In genomic region chr2:128468186-128468585, GRCh38 we compare ENCODE assay signal across 10 cellular contexts.
"Had no signal": no experiment of that assay in that cellular context is flagged by ENCODE, and none has a peak within 500 bp of the region (broad histone marks: within the 10 kb centered on the region; RNA-seq: fewer than 3 reads in every experiment).

No MANE protein-coding gene starts in this region.

- H3K4me3 Mint-ChIP-seq: activated T-helper 1 cell treated with anti-CD3 and anti-CD28 coated beads, Interleukin-12 subunit alpha, Interleukin-12 subunit beta, Interleukin-2, Interleukin-4 antibody, amounts not matched to agents 30 ng/mL and 10 ng/mL and 1 ng/mL, durations not matched to agents 14 hours and 24 hours and 36 hours; nephron had no signal

- DNase-seq: activated CD4-positive, alpha-beta T cell treated with anti-CD3 and anti-CD28 coated beads, Interleukin-2, amount 50 U/mL, for 4 hours; activated naive CD4-positive, alpha-beta T cell; effector CD8-positive, alpha-beta T cell; mucosa of descending colon; pancreas; stimulated activated CD4-positive, alpha-beta T cell treated with anti-CD3 and anti-CD28 coated beads, Interleukin-2, amount 100 ng/mL, for 48 hours; stimulated activated naive CD4-positive, alpha-beta T cell treated with Interleukin-2 at 50 U/mL for 16 hours; uterus had no signal

- H3K27ac Mint-ChIP-seq: nephron had no signal

- H3K27ac ChIP-seq: pancreas, uterus had no signal

- ATAC-seq: pancreas had no signal
